Comparison of ENCODE assay signal across 8 cellular contexts in genomic region chr14:52950898-52951729, GRCh38. TPM values are rescaled to one million over a fixed set of nuclear protein-coding genes. Genes with fewer than 3 reads are reported as not detected.
DNase-seq lines count a peak whose midpoint lies in the region; ATAC-seq lines count a peak whose summit lies in the region.

A gene with protein sequence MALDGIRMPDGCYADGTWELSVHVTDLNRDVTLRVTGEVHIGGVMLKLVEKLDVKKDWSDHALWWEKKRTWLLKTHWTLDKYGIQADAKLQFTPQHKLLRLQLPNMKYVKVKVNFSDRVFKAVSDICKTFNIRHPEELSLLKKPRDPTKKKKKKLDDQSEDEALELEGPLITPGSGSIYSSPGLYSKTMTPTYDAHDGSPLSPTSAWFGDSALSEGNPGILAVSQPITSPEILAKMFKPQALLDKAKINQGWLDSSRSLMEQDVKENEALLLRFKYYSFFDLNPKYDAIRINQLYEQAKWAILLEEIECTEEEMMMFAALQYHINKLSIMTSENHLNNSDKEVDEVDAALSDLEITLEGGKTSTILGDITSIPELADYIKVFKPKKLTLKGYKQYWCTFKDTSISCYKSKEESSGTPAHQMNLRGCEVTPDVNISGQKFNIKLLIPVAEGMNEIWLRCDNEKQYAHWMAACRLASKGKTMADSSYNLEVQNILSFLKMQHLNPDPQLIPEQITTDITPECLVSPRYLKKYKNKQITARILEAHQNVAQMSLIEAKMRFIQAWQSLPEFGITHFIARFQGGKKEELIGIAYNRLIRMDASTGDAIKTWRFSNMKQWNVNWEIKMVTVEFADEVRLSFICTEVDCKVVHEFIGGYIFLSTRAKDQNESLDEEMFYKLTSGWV (minus strand): TSS chr14:52951050. CDS start chr14:52950568, 482 bp downstream.

- DNase-seq in NCI-H1048 (lab: John Stamatoyannopoulos, UW) (peak; percentile 64), T-cell (peak in 5 of 34 experiments; percentile 1 to 9 (median 3)), islet precursor cell (peak; percentile 96), GOT3 (lab: John Stamatoyannopoulos, UW) (no peak)

- POLR2A ChIA-PET in T-cell (lab: Charles Lee): interaction anchor here (0.6 to 0.7 kb wide), 2 partner anchors 646 to 1680 kb away, joined by 3 read pairs; no protein-coding TSS in a partner anchor

- peaks cover 63% of the 10 kb centered on the region for H3K27me3 ChIP-seq in BLaER1
- H3K27me3 ChIP-seq in skeletal muscle tissue (ENCODE audit: control insufficient read depth in 3 of 3, insufficient read depth in 3 of 3, low read length in 3 of 3): no peaks in the 10 kb centered on the region

- H3K4me2 ChIP-seq in BLaER1: peak within 1 kb of the TSS; percentile 96

- peaks cover 32% of the 10 kb centered on the region for H4K20me1 ChIP-seq in BLaER1

- peaks cover 21 to 23% (median 22%) of the 10 kb centered on the region in 3 donors for H3K4me1 Mint-ChIP-seq in T-cell

- ATAC-seq in GM19397 (IDR thresholded peaks at IDR 0.05; ENCODE audit: unreplicated experiment): peak; percentile 55
- peak; percentile 35 to 53 (median 49) for ATAC-seq in T-cell (replicated peaks in 1 of 4)

- H3K27ac ChIP-seq in BLaER1 (no peak within 1 kb of the TSS), cingulate gyrus (ENCODE audit: low read depth, low read length) (peak within 1 kb of the TSS; percentile 96), skeletal muscle tissue (ENCODE audit: low read depth, low read length) (peak within 1 kb of the TSS; percentile 98)

- H3K9ac ChIP-seq in BLaER1 (0 out of 2 replicates have a peak within 1 kb of the TSS, but pooled peaks have one; percentile 40), skeletal muscle tissue (ENCODE audit: low read depth in 1 of 3, low read length in 3 of 3) (peak within 1 kb of the TSS; percentile 93 to 96 (median 95))

- no peak within 1 kb of the TSS for H3K27ac Mint-ChIP-seq in T-cell

- no peaks in the 10 kb centered on the region for H3K9me3 Mint-ChIP-seq in T-cell

- H3K36me3 ChIP-seq in BLaER1 (no peaks in the 10 kb centered on the region), skeletal muscle tissue (ENCODE audit: control insufficient read depth in 3 of 3, insufficient read depth in 3 of 3, low read length in 3 of 3) (no peaks in the 10 kb centered on the region)

- H3K27me3 Mint-ChIP-seq in T-cell: peaks cover 40 to 49% of the 10 kb centered on the region in 2 donors

- H3K9me3 ChIP-seq in BLaER1 (no peaks in the 10 kb centered on the region), skeletal muscle tissue (ENCODE audit: control insufficient read depth in 3 of 3, low read length in 3 of 3) (no peaks in the 10 kb centered on the region)

- peak within 1 kb of the TSS; percentile 80 to 87 (median 80) for H3K4me3 Mint-ChIP-seq in T-cell

- H3K4me1 ChIP-seq in BLaER1 (peaks cover 12% of the 10 kb centered on the region), skeletal muscle tissue (ENCODE audit: control insufficient read depth in 3 of 3, insufficient read depth in 3 of 3, low read length in 3 of 3) (peaks cover 12 to 27% (median 17%) of the 10 kb centered on the region in 3 donors)

- H3K4me3 ChIP-seq in BLaER1 (peak within 1 kb of the TSS; percentile 73), skeletal muscle tissue (ENCODE audit: low read length in 3 of 3) (peak within 1 kb of the TSS; percentile 95 to 96 (median 96))

- no peaks in the 10 kb centered on the region for H3K36me3 Mint-ChIP-seq in T-cell

- CTCF ChIA-PET in T-cell (lab: Charles Lee): interaction anchor here in 1 of 2 donors (0.6 kb wide), 2 partner anchors 9 to 11 kb away, joined by 4 to 6 read pairs; no protein-coding TSS in a partner anchor

RNA-seq across cellular contexts. Expression of the gene that starts here (rescaled TPM):
- total RNA-seq in T-cell: 1 to 10 TPM in 1 of 5 donors, under 1 TPM in 3, not detected in 1; 0.35 to 1.0 (median 0.84) TPM
- total RNA-seq in skeletal muscle tissue: 98.6 TPM

Comparison
In these comparisons a context has a peak if more than half of its experiments do, and no peak if none do; other contexts are left out.
1. RNA of the gene that starts here (total RNA-seq): 98.6 TPM in skeletal muscle tissue (single experiment); 0.35 to 1.0 TPM in T-cell; every median in the first group is over 10 times any median in the second.